ENCODE assay signal across 9 cellular contexts in genomic region chr7:155387066-155387620, GRCh38.
"Had no signal": no experiment of that assay in that cellular context is flagged by ENCODE, and none has a peak within 500 bp of the region (broad histone marks: within the 10 kb centered on the region; RNA-seq: fewer than 3 reads in every experiment).

No MANE protein-coding gene starts in this region.

- H3K9ac ChIP-seq: GM23248 had no signal

- H3K27ac ChIP-seq: GM23248, HL-60 had no signal

- H3K9me3 ChIP-seq: HAP-1 had no signal

- ATAC-seq: HCT116, HepG2 had no signal

- H3K4me1 Mint-ChIP-seq: IgD-negative memory B cell had no signal

- H3K36me3 Mint-ChIP-seq: IgD-negative memory B cell had no signal

- H2AFZ ChIP-seq: GM23248 had no signal

- H3K4me3 Mint-ChIP-seq: HFFc6, IgD-negative memory B cell had no signal

- H3K4me3 ChIP-seq: GM23248, HAP-1 had no signal

- DNase-seq: GM23248, GOT3, H7, HFFc6 had no signal

- H3K27ac Mint-ChIP-seq: HFFc6, IgD-negative memory B cell had no signal

- H3K9me3 Mint-ChIP-seq: HFFc6, IgD-negative memory B cell had no signal

- H3K36me3 ChIP-seq: HAP-1 had no signal

- H3K4me1 ChIP-seq: HAP-1 had no signal
